3 cellular contexts compared by ENCODE assay signal in the genomic region with DNA sequence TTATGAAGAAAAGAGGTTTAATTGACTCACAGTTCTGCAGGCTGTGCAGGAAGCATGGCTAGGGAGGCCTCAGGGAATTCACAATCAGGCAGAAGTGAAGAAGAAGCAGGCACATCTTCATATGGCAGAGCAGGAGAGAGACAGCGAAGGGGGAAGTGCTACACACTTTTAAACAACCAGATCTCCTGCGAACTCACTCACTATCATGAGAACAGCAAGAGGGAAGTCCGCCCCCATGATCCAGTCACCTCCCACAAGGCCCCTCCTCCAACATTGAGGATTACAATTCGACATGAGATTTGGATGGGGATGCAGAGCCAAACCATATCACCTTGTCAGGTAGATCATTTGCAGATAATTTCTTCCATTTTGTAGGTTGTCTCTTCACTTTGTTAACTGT.
TF ChIP-seq lines count a peak whose summit lies in the region.

No MANE protein-coding gene starts in this region.

TF ChIP-seq in SK-N-SH, 30 proteins besides CTCF, POLR2A, EP300 and RAD21 (continues in another document):
- no peak for TF ChIP-seq CHD2 (IDR thresholded peaks at IDR 0.05; ENCODE audit: low read length, partially characterized antibody)
- no peak for TF ChIP-seq JUND (IDR thresholded peaks at IDR 0.05)
- TF ChIP-seq RXRA (IDR thresholded peaks at IDR 0.05; ENCODE audit: borderline replicate concordance, low read depth), result no peak
- no peak for TF ChIP-seq FOXM1 (IDR thresholded peaks at IDR 0.05; ENCODE audit: low read depth)
- no peak for TF ChIP-seq SIN3A (IDR thresholded peaks at IDR 0.05; ENCODE audit: borderline replicate concordance, low read depth, low read length)
- no peak for TF ChIP-seq TAF1 (IDR thresholded peaks at IDR 0.05; ENCODE audit: borderline replicate concordance, low read depth, low read length)
- TF ChIP-seq POLR2AphosphoS5 (IDR thresholded peaks at IDR 0.05; ENCODE audit: low read depth, low read length), result no peak
- TF ChIP-seq, protein P1, sequence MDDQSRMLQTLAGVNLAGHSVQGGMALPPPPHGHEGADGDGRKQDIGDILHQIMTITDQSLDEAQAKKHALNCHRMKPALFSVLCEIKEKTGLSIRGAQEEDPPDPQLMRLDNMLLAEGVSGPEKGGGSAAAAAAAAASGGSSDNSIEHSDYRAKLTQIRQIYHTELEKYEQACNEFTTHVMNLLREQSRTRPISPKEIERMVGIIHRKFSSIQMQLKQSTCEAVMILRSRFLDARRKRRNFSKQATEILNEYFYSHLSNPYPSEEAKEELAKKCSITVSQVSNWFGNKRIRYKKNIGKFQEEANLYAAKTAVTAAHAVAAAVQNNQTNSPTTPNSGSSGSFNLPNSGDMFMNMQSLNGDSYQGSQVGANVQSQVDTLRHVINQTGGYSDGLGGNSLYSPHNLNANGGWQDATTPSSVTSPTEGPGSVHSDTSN (IDR thresholded peaks at IDR 0.05), result no peak
- TF ChIP-seq EZH2phosphoT487 (IDR thresholded peaks at IDR 0.05; ENCODE audit: borderline replicate concordance, low read depth), result no peak
- TF ChIP-seq, protein P2, sequence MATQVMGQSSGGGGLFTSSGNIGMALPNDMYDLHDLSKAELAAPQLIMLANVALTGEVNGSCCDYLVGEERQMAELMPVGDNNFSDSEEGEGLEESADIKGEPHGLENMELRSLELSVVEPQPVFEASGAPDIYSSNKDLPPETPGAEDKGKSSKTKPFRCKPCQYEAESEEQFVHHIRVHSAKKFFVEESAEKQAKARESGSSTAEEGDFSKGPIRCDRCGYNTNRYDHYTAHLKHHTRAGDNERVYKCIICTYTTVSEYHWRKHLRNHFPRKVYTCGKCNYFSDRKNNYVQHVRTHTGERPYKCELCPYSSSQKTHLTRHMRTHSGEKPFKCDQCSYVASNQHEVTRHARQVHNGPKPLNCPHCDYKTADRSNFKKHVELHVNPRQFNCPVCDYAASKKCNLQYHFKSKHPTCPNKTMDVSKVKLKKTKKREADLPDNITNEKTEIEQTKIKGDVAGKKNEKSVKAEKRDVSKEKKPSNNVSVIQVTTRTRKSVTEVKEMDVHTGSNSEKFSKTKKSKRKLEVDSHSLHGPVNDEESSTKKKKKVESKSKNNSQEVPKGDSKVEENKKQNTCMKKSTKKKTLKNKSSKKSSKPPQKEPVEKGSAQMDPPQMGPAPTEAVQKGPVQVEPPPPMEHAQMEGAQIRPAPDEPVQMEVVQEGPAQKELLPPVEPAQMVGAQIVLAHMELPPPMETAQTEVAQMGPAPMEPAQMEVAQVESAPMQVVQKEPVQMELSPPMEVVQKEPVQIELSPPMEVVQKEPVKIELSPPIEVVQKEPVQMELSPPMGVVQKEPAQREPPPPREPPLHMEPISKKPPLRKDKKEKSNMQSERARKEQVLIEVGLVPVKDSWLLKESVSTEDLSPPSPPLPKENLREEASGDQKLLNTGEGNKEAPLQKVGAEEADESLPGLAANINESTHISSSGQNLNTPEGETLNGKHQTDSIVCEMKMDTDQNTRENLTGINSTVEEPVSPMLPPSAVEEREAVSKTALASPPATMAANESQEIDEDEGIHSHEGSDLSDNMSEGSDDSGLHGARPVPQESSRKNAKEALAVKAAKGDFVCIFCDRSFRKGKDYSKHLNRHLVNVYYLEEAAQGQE (IDR thresholded peaks at IDR 0.05; ENCODE audit: low read depth, low read length), result no peak
- TF ChIP-seq RCOR1 (IDR thresholded peaks at IDR 0.05; ENCODE audit: low read length), result no peak
- no peak for TF ChIP-seq FOXJ3 (CRISPR knock-in tag; IDR thresholded peaks at IDR 0.05)
- no peak for TF ChIP-seq NRF1 (IDR thresholded peaks at IDR 0.05; ENCODE audit: low read depth, low read length)
- TF ChIP-seq GABPA (IDR thresholded peaks at IDR 0.05; ENCODE audit: low read depth), result no peak
- TF ChIP-seq, protein P3, sequence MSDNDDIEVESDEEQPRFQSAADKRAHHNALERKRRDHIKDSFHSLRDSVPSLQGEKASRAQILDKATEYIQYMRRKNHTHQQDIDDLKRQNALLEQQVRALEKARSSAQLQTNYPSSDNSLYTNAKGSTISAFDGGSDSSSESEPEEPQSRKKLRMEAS (IDR thresholded peaks at IDR 0.05; ENCODE audit: low read depth), result no peak

TF ChIP-seq in SK-N-SH treated with all-trans-retinoic acid at 6 μM for 48 hours, 23 proteins besides CTCF, POLR2A, EP300 and RAD21:
- TF ChIP-seq, protein P4, sequence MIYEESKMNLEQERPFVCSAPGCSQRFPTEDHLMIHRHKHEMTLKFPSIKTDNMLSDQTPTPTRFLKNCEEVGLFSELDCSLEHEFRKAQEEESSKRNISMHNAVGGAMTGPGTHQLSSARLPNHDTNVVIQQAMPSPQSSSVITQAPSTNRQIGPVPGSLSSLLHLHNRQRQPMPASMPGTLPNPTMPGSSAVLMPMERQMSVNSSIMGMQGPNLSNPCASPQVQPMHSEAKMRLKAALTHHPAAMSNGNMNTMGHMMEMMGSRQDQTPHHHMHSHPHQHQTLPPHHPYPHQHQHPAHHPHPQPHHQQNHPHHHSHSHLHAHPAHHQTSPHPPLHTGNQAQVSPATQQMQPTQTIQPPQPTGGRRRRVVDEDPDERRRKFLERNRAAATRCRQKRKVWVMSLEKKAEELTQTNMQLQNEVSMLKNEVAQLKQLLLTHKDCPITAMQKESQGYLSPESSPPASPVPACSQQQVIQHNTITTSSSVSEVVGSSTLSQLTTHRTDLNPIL (CRISPR knock-in tag; IDR thresholded peaks at IDR 0.05; ENCODE audit: low read depth), result no peak
- TF ChIP-seq PPARA (CRISPR knock-in tag; IDR thresholded peaks at IDR 0.05; ENCODE audit: borderline replicate concordance) (no peak), SNAI2 (CRISPR knock-in tag; IDR thresholded peaks at IDR 0.05) (no peak), ESRRG (CRISPR knock-in tag; IDR thresholded peaks at IDR 0.05) (no peak)

TF ChIP-seq in IMR-90, 13 proteins besides CTCF, POLR2A, EP300 and RAD21:
- TF ChIP-seq MAZ (IDR thresholded peaks at IDR 0.05; ENCODE audit: borderline replicate concordance, low read depth, low read length) (no peak), NFE2L2 (IDR thresholded peaks at IDR 0.05; ENCODE audit: low read depth, low read length) (no peak), RCOR1 (IDR thresholded peaks at IDR 0.05; ENCODE audit: insufficient replicate concordance, low read length) (no peak), BHLHE40 (IDR thresholded peaks at IDR 0.05; ENCODE audit: low read depth, low read length) (no peak), RFX5 (IDR thresholded peaks at IDR 0.05; ENCODE audit: low read depth, low read length) (no peak), FOS (IDR thresholded peaks at IDR 0.05; ENCODE audit: low read depth, low read length) (no peak), CHD1 (IDR thresholded peaks at IDR 0.05; ENCODE audit: low read depth, low read length) (no peak)
